Comparison of ENCODE assay signal across 2 cellular contexts in the genomic region with DNA sequence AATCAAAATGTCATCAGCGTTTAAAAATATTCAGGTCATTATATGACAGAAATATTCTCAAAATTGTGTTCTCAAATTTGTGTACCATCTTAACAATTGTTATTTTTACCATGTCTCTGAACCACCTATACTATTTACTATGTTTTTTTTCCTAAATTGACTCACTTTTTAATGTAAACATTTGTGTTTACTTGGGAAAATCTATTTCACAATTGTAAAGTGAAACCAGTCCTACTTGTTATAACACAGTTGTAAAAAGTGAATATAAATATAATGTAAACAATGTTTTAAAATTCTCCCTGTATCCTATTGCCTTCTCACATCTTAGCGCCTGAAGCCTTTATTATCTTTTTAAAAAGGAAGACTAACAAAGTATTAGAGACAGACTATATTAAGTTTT.
TF ChIP-seq lines count a peak whose summit lies in the region.

No MANE protein-coding gene starts in this region.

TF ChIP-seq in SK-N-SH, 30 proteins besides CTCF, POLR2A, EP300 and RAD21 (continued from another document):
- TF ChIP-seq NFIC (IDR thresholded peaks at IDR 0.05; ENCODE audit: borderline replicate concordance) (no peak), RXRA (IDR thresholded peaks at IDR 0.05; ENCODE audit: borderline replicate concordance, low read depth) (no peak), TEAD4 (IDR thresholded peaks at IDR 0.05; ENCODE audit: borderline replicate concordance, insufficient read depth) (no peak), FOXJ3 (CRISPR knock-in tag; IDR thresholded peaks at IDR 0.05) (no peak), SIN3A (IDR thresholded peaks at IDR 0.05; ENCODE audit: borderline replicate concordance, low read depth, low read length) (no peak), MEF2A (IDR thresholded peaks at IDR 0.05; ENCODE audit: borderline replicate concordance, low read depth) (no peak), TAF1 (IDR thresholded peaks at IDR 0.05; ENCODE audit: borderline replicate concordance, low read depth, low read length) (no peak), ELF1 (IDR thresholded peaks at IDR 0.05) (no peak), GABPA (IDR thresholded peaks at IDR 0.05; ENCODE audit: low read depth) (no peak), TCF12 (IDR thresholded peaks at IDR 0.05) (no peak), CHD2 (IDR thresholded peaks at IDR 0.05; ENCODE audit: low read length, partially characterized antibody) (no peak), EZH2phosphoT487 (IDR thresholded peaks at IDR 0.05; ENCODE audit: borderline replicate concordance, low read depth) (no peak), FOXM1 (IDR thresholded peaks at IDR 0.05; ENCODE audit: low read depth) (no peak)
- TF ChIP-seq, protein P1, sequence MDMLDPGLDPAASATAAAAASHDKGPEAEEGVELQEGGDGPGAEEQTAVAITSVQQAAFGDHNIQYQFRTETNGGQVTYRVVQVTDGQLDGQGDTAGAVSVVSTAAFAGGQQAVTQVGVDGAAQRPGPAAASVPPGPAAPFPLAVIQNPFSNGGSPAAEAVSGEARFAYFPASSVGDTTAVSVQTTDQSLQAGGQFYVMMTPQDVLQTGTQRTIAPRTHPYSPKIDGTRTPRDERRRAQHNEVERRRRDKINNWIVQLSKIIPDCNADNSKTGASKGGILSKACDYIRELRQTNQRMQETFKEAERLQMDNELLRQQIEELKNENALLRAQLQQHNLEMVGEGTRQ (IDR thresholded peaks at IDR 0.05; ENCODE audit: borderline replicate concordance, low read depth, low read length): no peak
- TF ChIP-seq, protein P2, sequence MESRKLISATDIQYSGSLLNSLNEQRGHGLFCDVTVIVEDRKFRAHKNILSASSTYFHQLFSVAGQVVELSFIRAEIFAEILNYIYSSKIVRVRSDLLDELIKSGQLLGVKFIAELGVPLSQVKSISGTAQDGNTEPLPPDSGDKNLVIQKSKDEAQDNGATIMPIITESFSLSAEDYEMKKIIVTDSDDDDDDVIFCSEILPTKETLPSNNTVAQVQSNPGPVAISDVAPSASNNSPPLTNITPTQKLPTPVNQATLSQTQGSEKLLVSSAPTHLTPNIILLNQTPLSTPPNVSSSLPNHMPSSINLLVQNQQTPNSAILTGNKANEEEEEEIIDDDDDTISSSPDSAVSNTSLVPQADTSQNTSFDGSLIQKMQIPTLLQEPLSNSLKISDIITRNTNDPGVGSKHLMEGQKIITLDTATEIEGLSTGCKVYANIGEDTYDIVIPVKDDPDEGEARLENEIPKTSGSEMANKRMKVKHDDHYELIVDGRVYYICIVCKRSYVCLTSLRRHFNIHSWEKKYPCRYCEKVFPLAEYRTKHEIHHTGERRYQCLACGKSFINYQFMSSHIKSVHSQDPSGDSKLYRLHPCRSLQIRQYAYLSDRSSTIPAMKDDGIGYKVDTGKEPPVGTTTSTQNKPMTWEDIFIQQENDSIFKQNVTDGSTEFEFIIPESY (IDR thresholded peaks at IDR 0.05; ENCODE audit: borderline replicate concordance, low read depth): no peak
- TF ChIP-seq, protein P3, sequence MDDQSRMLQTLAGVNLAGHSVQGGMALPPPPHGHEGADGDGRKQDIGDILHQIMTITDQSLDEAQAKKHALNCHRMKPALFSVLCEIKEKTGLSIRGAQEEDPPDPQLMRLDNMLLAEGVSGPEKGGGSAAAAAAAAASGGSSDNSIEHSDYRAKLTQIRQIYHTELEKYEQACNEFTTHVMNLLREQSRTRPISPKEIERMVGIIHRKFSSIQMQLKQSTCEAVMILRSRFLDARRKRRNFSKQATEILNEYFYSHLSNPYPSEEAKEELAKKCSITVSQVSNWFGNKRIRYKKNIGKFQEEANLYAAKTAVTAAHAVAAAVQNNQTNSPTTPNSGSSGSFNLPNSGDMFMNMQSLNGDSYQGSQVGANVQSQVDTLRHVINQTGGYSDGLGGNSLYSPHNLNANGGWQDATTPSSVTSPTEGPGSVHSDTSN (IDR thresholded peaks at IDR 0.05): no peak

TF ChIP-seq in SK-N-SH treated with all-trans-retinoic acid at 6 μM for 48 hours, 23 proteins besides CTCF, POLR2A, EP300 and RAD21 (continued from another document):
- TF ChIP-seq ZNF8 (CRISPR knock-in tag; IDR thresholded peaks at IDR 0.05): no peak
- TF ChIP-seq, protein P4, sequence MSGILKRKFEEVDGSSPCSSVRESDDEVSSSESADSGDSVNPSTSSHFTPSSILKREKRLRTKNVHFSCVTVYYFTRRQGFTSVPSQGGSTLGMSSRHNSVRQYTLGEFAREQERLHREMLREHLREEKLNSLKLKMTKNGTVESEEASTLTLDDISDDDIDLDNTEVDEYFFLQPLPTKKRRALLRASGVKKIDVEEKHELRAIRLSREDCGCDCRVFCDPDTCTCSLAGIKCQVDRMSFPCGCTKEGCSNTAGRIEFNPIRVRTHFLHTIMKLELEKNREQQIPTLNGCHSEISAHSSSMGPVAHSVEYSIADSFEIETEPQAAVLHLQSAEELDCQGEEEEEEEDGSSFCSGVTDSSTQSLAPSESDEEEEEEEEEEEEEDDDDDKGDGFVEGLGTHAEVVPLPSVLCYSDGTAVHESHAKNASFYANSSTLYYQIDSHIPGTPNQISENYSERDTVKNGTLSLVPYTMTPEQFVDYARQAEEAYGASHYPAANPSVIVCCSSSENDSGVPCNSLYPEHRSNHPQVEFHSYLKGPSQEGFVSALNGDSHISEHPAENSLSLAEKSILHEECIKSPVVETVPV (CRISPR knock-in tag; IDR thresholded peaks at IDR 0.05): no peak
- no peak for TF ChIP-seq PPARA (CRISPR knock-in tag; IDR thresholded peaks at IDR 0.05; ENCODE audit: borderline replicate concordance)
- TF ChIP-seq, protein P5, sequence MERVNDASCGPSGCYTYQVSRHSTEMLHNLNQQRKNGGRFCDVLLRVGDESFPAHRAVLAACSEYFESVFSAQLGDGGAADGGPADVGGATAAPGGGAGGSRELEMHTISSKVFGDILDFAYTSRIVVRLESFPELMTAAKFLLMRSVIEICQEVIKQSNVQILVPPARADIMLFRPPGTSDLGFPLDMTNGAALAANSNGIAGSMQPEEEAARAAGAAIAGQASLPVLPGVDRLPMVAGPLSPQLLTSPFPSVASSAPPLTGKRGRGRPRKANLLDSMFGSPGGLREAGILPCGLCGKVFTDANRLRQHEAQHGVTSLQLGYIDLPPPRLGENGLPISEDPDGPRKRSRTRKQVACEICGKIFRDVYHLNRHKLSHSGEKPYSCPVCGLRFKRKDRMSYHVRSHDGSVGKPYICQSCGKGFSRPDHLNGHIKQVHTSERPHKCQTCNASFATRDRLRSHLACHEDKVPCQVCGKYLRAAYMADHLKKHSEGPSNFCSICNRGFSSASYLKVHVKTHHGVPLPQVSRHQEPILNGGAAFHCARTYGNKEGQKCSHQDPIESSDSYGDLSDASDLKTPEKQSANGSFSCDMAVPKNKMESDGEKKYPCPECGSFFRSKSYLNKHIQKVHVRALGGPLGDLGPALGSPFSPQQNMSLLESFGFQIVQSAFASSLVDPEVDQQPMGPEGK (CRISPR knock-in tag; IDR thresholded peaks at IDR 0.05; ENCODE audit: borderline replicate concordance): no peak
- TF ChIP-seq, protein P6, sequence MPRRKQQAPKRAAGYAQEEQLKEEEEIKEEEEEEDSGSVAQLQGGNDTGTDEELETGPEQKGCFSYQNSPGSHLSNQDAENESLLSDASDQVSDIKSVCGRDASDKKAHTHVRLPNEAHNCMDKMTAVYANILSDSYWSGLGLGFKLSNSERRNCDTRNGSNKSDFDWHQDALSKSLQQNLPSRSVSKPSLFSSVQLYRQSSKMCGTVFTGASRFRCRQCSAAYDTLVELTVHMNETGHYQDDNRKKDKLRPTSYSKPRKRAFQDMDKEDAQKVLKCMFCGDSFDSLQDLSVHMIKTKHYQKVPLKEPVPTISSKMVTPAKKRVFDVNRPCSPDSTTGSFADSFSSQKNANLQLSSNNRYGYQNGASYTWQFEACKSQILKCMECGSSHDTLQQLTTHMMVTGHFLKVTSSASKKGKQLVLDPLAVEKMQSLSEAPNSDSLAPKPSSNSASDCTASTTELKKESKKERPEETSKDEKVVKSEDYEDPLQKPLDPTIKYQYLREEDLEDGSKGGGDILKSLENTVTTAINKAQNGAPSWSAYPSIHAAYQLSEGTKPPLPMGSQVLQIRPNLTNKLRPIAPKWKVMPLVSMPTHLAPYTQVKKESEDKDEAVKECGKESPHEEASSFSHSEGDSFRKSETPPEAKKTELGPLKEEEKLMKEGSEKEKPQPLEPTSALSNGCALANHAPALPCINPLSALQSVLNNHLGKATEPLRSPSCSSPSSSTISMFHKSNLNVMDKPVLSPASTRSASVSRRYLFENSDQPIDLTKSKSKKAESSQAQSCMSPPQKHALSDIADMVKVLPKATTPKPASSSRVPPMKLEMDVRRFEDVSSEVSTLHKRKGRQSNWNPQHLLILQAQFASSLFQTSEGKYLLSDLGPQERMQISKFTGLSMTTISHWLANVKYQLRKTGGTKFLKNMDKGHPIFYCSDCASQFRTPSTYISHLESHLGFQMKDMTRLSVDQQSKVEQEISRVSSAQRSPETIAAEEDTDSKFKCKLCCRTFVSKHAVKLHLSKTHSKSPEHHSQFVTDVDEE (CRISPR knock-in tag; IDR thresholded peaks at IDR 0.05): no peak
TF ChIP-seq in SK-N-SH treated with all-trans-retinoic acid at 6 μM for 48 hours: peak in this region for 0.
